ENCODE assay signal across 1 cellular context in genomic region chr2:72136933-72137497, GRCh38.
TF ChIP-seq lines count a peak whose summit lies in the region.

No MANE protein-coding gene starts in this region.

TF ChIP-seq in WTC11, 78 proteins besides CTCF, POLR2A, EP300 and RAD21 (continued from another document):
- TF ChIP-seq, protein P1, sequence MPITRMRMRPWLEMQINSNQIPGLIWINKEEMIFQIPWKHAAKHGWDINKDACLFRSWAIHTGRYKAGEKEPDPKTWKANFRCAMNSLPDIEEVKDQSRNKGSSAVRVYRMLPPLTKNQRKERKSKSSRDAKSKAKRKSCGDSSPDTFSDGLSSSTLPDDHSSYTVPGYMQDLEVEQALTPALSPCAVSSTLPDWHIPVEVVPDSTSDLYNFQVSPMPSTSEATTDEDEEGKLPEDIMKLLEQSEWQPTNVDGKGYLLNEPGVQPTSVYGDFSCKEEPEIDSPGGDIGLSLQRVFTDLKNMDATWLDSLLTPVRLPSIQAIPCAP (CRISPR knock-in tag; IDR thresholded peaks at IDR 0.05) = no peak
- TF ChIP-seq SMAD4 (CRISPR knock-in tag; IDR thresholded peaks at IDR 0.05) (no peak), TP53 (CRISPR knock-in tag; IDR thresholded peaks at IDR 0.05) (no peak), ZNF219 (CRISPR knock-in tag; IDR thresholded peaks at IDR 0.05; ENCODE audit: borderline replicate concordance) (no peak)
